ENCODE assay signal across 25 cellular contexts in the genomic region with DNA sequence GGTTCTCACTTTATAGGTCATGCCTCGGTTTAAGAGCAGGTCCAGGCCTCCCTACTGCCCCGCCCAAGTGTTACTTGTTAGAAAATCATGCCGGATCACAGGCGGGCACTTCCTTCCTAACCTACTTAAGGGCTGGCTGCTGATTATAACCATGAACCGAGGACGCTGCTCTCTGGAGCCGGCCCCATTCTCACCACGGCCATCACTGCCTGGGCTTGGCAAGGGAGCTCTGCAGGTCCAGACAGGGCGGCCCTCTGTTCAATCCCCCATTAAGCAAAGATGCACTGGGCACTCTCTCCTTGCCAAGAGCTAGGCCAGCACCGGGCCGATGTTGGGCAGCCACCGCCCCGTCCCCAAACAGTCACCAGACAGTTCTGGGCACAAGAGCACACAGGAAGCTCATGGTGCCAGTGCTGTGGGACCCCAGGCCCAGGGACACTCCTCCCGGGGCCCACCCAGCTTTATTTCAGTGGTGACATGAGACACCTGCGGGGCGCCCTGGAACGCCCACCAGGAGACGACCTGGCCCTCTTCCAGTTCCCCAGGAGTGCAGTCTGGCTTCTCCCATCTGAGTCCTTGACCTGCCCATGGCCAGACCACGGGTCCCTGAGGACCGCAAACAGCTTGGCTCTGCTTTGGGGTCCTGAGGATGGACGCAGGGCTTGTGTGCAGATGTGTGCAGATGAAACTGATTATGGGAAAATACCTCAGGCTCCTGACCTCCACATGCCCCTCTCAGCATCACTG. TPM values are rescaled to one million over a fixed set of nuclear protein-coding genes. Genes with fewer than 3 reads are reported as not detected.
A peak's percentile ranks its signal among the peaks of the same experiment; 100 is the strongest.
DNase-seq lines count a peak whose midpoint lies in the region; ATAC-seq, FAIRE-seq and TF ChIP-seq lines count a peak whose summit lies in the region.
"Had no signal": no experiment of that assay in that cellular context is flagged by ENCODE, and none has a peak within 500 bp of the region (broad histone marks: within the 10 kb centered on the region; RNA-seq: fewer than 3 reads in every experiment).

No MANE protein-coding gene starts in this region.

- peaks cover 9% of the 10 kb centered on the region for H3K36me3 Mint-ChIP-seq in effector memory CD8-positive, alpha-beta T cell (ENCODE audit: insufficient read depth)
- H3K36me3 Mint-ChIP-seq: activated CD4-positive, alpha-beta memory T cell treated with anti-CD3 and anti-CD28 coated beads for 36 hours; CD4-positive, CD25-positive, alpha-beta regulatory T cell had no signal

- H3K27ac ChIP-seq in RWPE1 (peak overlapping the region; percentile 57), kidney (ENCODE audit: low read depth in 2 of 2, low read length in 2 of 2) (no peak overlapping the region), spleen (peak overlapping the region in 5 of 8 donors; percentile 61 to 75 (median 65)), tibial artery (no peak overlapping the region)
- H3K27ac ChIP-seq: lower lobe of right lung had no signal

- WGBS in spleen, 5 donors = 47 to 60% (median 51%) methylated on average over 7 to 21 of the region's 21 CpGs

- H3K36me3 ChIP-seq in kidney (ENCODE audit: control insufficient read depth in 1 of 2, insufficient read depth in 2 of 2, low read length in 2 of 2) = no peaks in the 10 kb centered on the region
- peaks cover 0 to 12% (median 0%) of the 10 kb centered on the region in 6 donors for H3K36me3 ChIP-seq in spleen
- no peaks in the 10 kb centered on the region for H3K36me3 ChIP-seq in tibial artery
- H3K36me3 ChIP-seq: lower lobe of right lung, sigmoid colon had no signal

- H3K4me3 ChIP-seq in kidney (ENCODE audit: low read length in 2 of 2) (no peak overlapping the region), spleen (no peak overlapping the region), tibial artery (no peak overlapping the region)
- H3K4me3 ChIP-seq: lower lobe of right lung, sigmoid colon had no signal

- H3K9me3 Mint-ChIP-seq in effector memory CD8-positive, alpha-beta T cell = no peaks in the 10 kb centered on the region
- H3K9me3 Mint-ChIP-seq: activated CD4-positive, alpha-beta memory T cell treated with anti-CD3 and anti-CD28 coated beads for 36 hours had no signal

- no peaks in the 10 kb centered on the region for H3K9me3 ChIP-seq in kidney (ENCODE audit: control insufficient read depth in 1 of 2, low read length in 2 of 2)
- H3K9me3 ChIP-seq in spleen = no peaks in the 10 kb centered on the region
- H3K9me3 ChIP-seq in tibial artery = no peaks in the 10 kb centered on the region
- H3K9me3 ChIP-seq: lower lobe of right lung, sigmoid colon had no signal

- peak overlapping the region in 1 of 2 donors; percentile 59 for H3K4me3 Mint-ChIP-seq in effector memory CD8-positive, alpha-beta T cell
- H3K4me3 Mint-ChIP-seq: activated CD4-positive, alpha-beta memory T cell treated with anti-CD3 and anti-CD28 coated beads for 36 hours; CD4-positive, CD25-positive, alpha-beta regulatory T cell; dendritic cell treated with granulocyte-macrophage colony-stimulating factor and Interleukin-4, amounts not matched to agents 40 ng/mL and 50 ng/mL, for 4 days had no signal

- FAIRE-seq in kidney (lab: Jason Lieb, UNC) = no peak
- FAIRE-seq: bronchial epithelial cell, H54, islet of Langerhans had no signal

- H3K27me3 Mint-ChIP-seq in effector memory CD8-positive, alpha-beta T cell = no peaks in the 10 kb centered on the region
- H3K27me3 Mint-ChIP-seq: activated CD4-positive, alpha-beta memory T cell treated with anti-CD3 and anti-CD28 coated beads for 36 hours had no signal

- TF ChIP-seq CTCF in RWPE1 (conservative IDR thresholded peaks at IDR 0.05; ENCODE audit: low read depth) = no peak
- TF ChIP-seq CTCF in kidney (IDR thresholded peaks at IDR 0.05; ENCODE audit: borderline replicate concordance, extremely low read depth, insufficient read depth) = no peak
- TF ChIP-seq CTCF in spleen (IDR thresholded peaks at IDR 0.05 in 8 of 11, conservative IDR thresholded peaks at IDR 0.05 in 3 of 11) = no peak
- TF ChIP-seq CTCF in tibial artery (IDR thresholded peaks at IDR 0.05) = no peak

- peak overlapping the region in 1 of 2 donors; percentile 88 for H3K27ac Mint-ChIP-seq in effector memory CD8-positive, alpha-beta T cell
- H3K27ac Mint-ChIP-seq: activated CD4-positive, alpha-beta memory T cell treated with anti-CD3 and anti-CD28 coated beads for 36 hours; CD4-positive, CD25-positive, alpha-beta regulatory T cell; dendritic cell treated with granulocyte-macrophage colony-stimulating factor and Interleukin-4, amounts not matched to agents 40 ng/mL and 50 ng/mL, for 4 days had no signal

- ATAC-seq in effector memory CD8-positive, alpha-beta T cell (replicated peaks) = peak; percentile 35
- ATAC-seq in activated CD4-positive, CD25-positive, alpha-beta regulatory T cell treated with anti-CD3 and anti-CD28 coated beads, Interleukin-2, amount 50 U/mL, for 24 hours = no peak
- ATAC-seq: lower lobe of right lung; stimulated activated naive CD8-positive, alpha-beta T cell treated with anti-CD3 and anti-CD28 coated beads, Interleukin-15, Interleukin-2, amounts not matched to agents 100 U/mL and 50 U/mL, for 24 hours had no signal

- POLR2A ChIA-PET in RWPE1 (lab: Yijun Ruan, JAX; ENCODE audit: low non-redundant PET) = no interaction called here

- CTCF ChIA-PET in RWPE1 (lab: Yijun Ruan, JAX) = no interaction called here

- no peak overlapping the region for H3K9ac ChIP-seq in kidney (ENCODE audit: low read length in 2 of 2)

- H3K4me1 ChIP-seq in kidney (ENCODE audit: control insufficient read depth in 1 of 2, insufficient read depth in 1 of 2, low read depth in 1 of 2, low read length in 2 of 2) (peaks cover 0 to 5% of the 10 kb centered on the region in 2 donors), spleen (peaks cover 16 to 75% (median 51%) of the 10 kb centered on the region in 6 donors), tibial artery (peaks cover 0 to 13% (median 3%) of the 10 kb centered on the region in 4 donors)

- intact Hi-C loops in kidney (cut with DNase I) (no loop called here), spleen (cut with DNase I; ENCODE audit: low total_unique reads) (no loop called here), tibial artery (cut with DNase I; ENCODE audit: low total_unique reads) (no loop called here)

- peaks cover 27 to 39% of the 10 kb centered on the region in 2 donors for H3K4me1 Mint-ChIP-seq in effector memory CD8-positive, alpha-beta T cell (ENCODE audit: low read depth in 2 of 2)

- DNase-seq in RWPE1 (ENCODE audit: low spot score) (no peak), kidney (peak; percentile 50), spleen (peak; percentile 80), C1 segment of cervical spinal cord (lab: John Stamatoyannopoulos, UW) (no peak), tibial artery (no peak), NCI-H1694 (lab: John Stamatoyannopoulos, UW) (no peak)
- DNase-seq in effector memory CD8-positive, alpha-beta T cell = no peak
- DNase-seq: activated CD4-positive, alpha-beta memory T cell treated with anti-CD3 and anti-CD28 coated beads for 36 hours; activated CD4-positive, CD25-positive, alpha-beta regulatory T cell treated with anti-CD3 and anti-CD28 coated beads, Interleukin-2, amount 50 U/mL, for 72 hours; activated CD8-positive, alpha-beta memory T cell treated with anti-CD3 and anti-CD28 coated beads, Interleukin-2, amount 50 U/mL, for 4 hours; activated naive CD4-positive, alpha-beta T cell treated with anti-CD3 and anti-CD28 coated beads, Interleukin-2, amount 50 U/mL, for 16 hours; amniotic stem cell; CD4-positive, CD25-positive, alpha-beta regulatory T cell; lower lobe of right lung; NCI-H1105; NCI-H345; NCI-H748 treated with DMSO at 0.1 percent for 48 hours; sigmoid colon; stimulated activated naive CD8-positive, alpha-beta T cell treated with anti-CD3 and anti-CD28 coated beads, Interleukin-15, Interleukin-2, amounts not matched to agents 100 U/mL and 50 U/mL, for 24 hours had no signal

- H3K27me3 ChIP-seq in spleen (replicated peaks in 1 of 7) = peaks cover 0 to 6% (median 0%) of the 10 kb centered on the region in 7 donors
- no peaks in the 10 kb centered on the region for H3K27me3 ChIP-seq in tibial artery
- H3K27me3 ChIP-seq: sigmoid colon had no signal

- TF ChIP-seq POLR2A in spleen (IDR thresholded peaks at IDR 0.05) = no peak

RNA-seq across cellular contexts. Expression of gene ABLIM2, which starts 44.0 kb away (rescaled TPM):
- 23.3 TPM for total RNA-seq in kidney
- 9.5 TPM for polyA plus RNA-seq in kidney (ENCODE audit: insufficient read depth, low read depth, low replicate concordance)
- total RNA-seq in spleen = 100 to 1,000 TPM in 4 of 7 donors, 10 to 100 TPM in 3; 41.8 to 127 (median 100) TPM
- polyA plus RNA-seq in spleen = 10 to 100 TPM; 11.8 to 49.8 (median 26.6) TPM
- total RNA-seq: M059J had no signal

Comparison
In these comparisons a context has a peak if more than half of its experiments do, and no peak if none do; other contexts are left out.
1. DNase-seq: peak in kidney (single experiment) and spleen (single experiment); none in RWPE1 (single experiment), effector memory CD8-positive, alpha-beta T cell (0 of 3), C1 segment of cervical spinal cord (0 of 14), tibial artery (0 of 2) and NCI-H1694 (single experiment).
2. H3K27ac ChIP-seq: peak in RWPE1 (single experiment) and spleen (5 of 8); none in kidney (0 of 2) and tibial artery (0 of 2).